Comparison of ENCODE assay signal across 24 cellular contexts in the genomic region with DNA sequence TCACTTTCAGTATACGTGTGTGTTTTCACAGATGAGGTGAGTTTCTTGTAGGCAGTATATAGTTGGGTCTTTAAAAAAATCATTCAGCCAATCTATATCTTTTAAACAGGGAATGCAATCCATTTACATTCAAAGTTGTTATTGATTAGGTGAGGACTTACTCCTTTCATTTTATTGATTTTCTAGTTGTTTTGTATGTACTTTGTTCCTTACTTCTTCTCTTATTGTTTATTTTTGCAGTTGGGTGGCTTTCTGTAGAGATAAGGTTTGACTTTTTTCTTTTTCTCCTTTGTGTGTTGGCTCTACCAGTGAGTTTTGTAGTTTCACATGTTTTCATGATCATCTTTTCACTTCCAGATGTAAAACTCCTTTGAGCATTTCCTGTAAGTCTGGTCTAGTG.
"Had no signal": no experiment of that assay in that cellular context is flagged by ENCODE, and none has a peak within 500 bp of the region (broad histone marks: within the 10 kb centered on the region; RNA-seq: fewer than 3 reads in every experiment).

No MANE protein-coding gene starts in this region.

- DNase-seq: IMR-90, Kasumi-1, KG1, MV-4-11, NCI-H1048, NCI-H1105, NCI-H1417, NCI-H1436 treated with DMSO at 0.1 percent for 48 hours, NCI-H187, NCI-H2029, NCI-H2081 treated with DMSO at 0.1 percent for 48 hours, NCI-H2171, NCI-H226, NCI-H446, NCI-H510A, NCI-H524 treated with DMSO at 0.1 percent for 48 hours, NCI-H69, NCI-H774, Right ventricle myocardium superior, RPMI8226, SIG-M5 had no signal

- H3K4me3 ChIP-seq: SJSA1 had no signal

- H3K9me3 ChIP-seq: SJSA1 had no signal

- H3K27ac ChIP-seq: HL-60, SJSA1 had no signal

- ATAC-seq: SK-N-SH treated with all-trans-retinoic acid at 6 μM for 48 hours had no signal

- H3K36me3 ChIP-seq: SJSA1 had no signal

- H3K27me3 ChIP-seq: SJSA1 had no signal

- H3K4me1 ChIP-seq: SJSA1 had no signal
